ENCODE assay signal across 7 cellular contexts in the genomic region with DNA sequence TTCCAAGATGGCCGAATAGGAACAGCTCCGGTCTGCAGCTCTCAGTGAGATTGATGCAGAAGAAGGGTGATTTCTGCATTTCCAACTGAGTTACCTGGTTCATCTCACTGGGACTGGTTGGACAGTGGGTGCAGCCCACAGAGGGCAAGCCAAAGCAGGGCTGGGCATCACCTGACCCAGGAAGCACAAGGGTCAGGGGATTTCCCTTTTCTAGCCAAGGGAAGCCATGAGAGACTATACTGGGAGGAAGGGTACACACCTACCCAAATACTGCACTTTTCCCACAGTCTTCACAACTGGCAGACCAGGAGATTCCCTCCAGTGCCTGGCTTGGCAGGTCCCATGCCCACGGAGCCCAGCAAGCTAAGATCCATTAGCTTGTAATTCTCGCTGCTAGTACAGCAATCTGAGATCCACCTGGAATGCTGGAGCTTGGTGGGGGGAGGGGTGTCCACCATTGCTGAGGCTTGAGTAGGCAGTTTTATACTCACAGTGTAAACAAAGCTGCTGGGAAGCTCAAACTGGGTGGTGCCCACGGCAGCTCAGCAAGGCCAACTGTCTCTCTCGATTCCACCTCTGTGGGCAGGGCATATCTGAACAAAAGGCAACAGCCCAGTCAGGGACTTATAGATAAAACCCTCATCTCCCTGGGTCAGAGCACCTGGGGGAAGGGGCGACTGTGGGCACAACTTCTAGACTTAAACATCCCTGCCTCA.
DNase-seq lines count a peak whose midpoint lies in the region; FAIRE-seq and TF ChIP-seq lines count a peak whose summit lies in the region.
"Not testable (repeated sequence)": the region's sequence is repeated elsewhere in the genome, so short reads cannot be mapped to it uniquely, and the experiment has no call there.

No MANE protein-coding gene starts in this region.

- not testable (repeated sequence) for H3K27ac ChIP-seq in Peyer's patch; hepatocyte; osteoblast (ENCODE audit: low read depth, low read length)

- not testable (repeated sequence) for H3K4me1 ChIP-seq in Peyer's patch; hepatocyte (ENCODE audit: insufficient read depth); osteoblast (ENCODE audit: insufficient read depth, low read length)

- H4K20me1 ChIP-seq in hepatocyte (ENCODE audit: insufficient read depth, poor library complexity, severe bottlenecking); osteoblast (ENCODE audit: insufficient read depth, low read length): not testable (repeated sequence)

- H3K4me3 ChIP-seq in Peyer's patch; bronchial epithelial cell (ENCODE audit: low read depth, low read length); hepatocyte; osteoblast (ENCODE audit: insufficient read depth, low read length): not testable (repeated sequence)

- not testable (repeated sequence) for H3K9me3 ChIP-seq in Peyer's patch; hepatocyte (ENCODE audit: low read depth); osteoblast (ENCODE audit: low read depth, low read length)

- WGBS in hepatocyte (ENCODE audit: low lambda C conversion rate, missing lambda C conversion rate): 69% methylated on average over 7 of the region's 7 CpGs

- not testable (repeated sequence) for H3K36me3 ChIP-seq in Peyer's patch; bronchial epithelial cell (ENCODE audit: control insufficient read depth, insufficient read depth, low read length); hepatocyte (replicated peaks; ENCODE audit: insufficient read depth, low read depth); osteoblast (ENCODE audit: insufficient read depth, low read length)

- not testable (repeated sequence) for TF ChIP-seq POLR2A in Peyer's patch (IDR thresholded peaks at IDR 0.05)

- DNase-seq in Daoy (ENCODE audit: low read depth): peak; percentile 3
- peak; percentile 34 for DNase-seq in LoVo (ENCODE audit: low spot score)
- DNase-seq in NCI-H510A (lab: John Stamatoyannopoulos, UW): peak; percentile 66
- DNase-seq in Peyer's patch: peak in 2 of 3 donors; percentile 48 to 57
- DNase-seq in bronchial epithelial cell (ENCODE audit: low read depth): peak; percentile 58
- DNase-seq in hepatocyte (ENCODE audit: low spot score): peak; percentile 38
- not testable (repeated sequence) for DNase-seq in osteoblast (ENCODE audit: insufficient read length, low spot score, missing footprints)

- peak; percentile 76 for FAIRE-seq in bronchial epithelial cell (lab: Jason Lieb, UNC)

- not testable (repeated sequence) for H3K79me2 ChIP-seq in hepatocyte; osteoblast (ENCODE audit: insufficient read depth, low read length)

- not testable (repeated sequence) for H3K9me2 ChIP-seq in hepatocyte (replicated peaks; ENCODE audit: insufficient read depth)

- not testable (repeated sequence) for TF ChIP-seq CTCF in Peyer's patch (IDR thresholded peaks at IDR 0.05); bronchial epithelial cell (IDR thresholded peaks at IDR 0.05; ENCODE audit: insufficient read depth, low read length, severe bottlenecking); hepatocyte (IDR thresholded peaks at IDR 0.05; ENCODE audit: poor library complexity); osteoblast (IDR thresholded peaks at IDR 0.05; ENCODE audit: extremely low read depth, low read depth, low read length)

- H3K27me3 ChIP-seq in Peyer's patch; bronchial epithelial cell (ENCODE audit: control insufficient read depth, insufficient read depth, low read length); hepatocyte; osteoblast (ENCODE audit: insufficient read depth, low read length): not testable (repeated sequence)

- not testable (repeated sequence) for H3K4me2 ChIP-seq in hepatocyte; osteoblast (ENCODE audit: insufficient read depth, low read length)

- H2AFZ ChIP-seq in hepatocyte: not testable (repeated sequence)
- H2AFZ ChIP-seq in osteoblast (ENCODE audit: low read length): peak overlapping the region; percentile 4
